Comparison of ENCODE assay signal across 24 cellular contexts in genomic region chr1:106998431-106999002, GRCh38. TPM values are rescaled to one million over a fixed set of nuclear protein-coding genes. Genes with fewer than 3 reads are reported as not detected.
DNase-seq lines count a peak whose midpoint lies in the region; ATAC-seq and TF ChIP-seq lines count a peak whose summit lies in the region.
"Had no signal": no experiment of that assay in that cellular context is flagged by ENCODE, and none has a peak within 500 bp of the region (broad histone marks: within the 10 kb centered on the region; RNA-seq: fewer than 3 reads in every experiment).

No MANE protein-coding gene starts in this region.

- intact Hi-C loops in mucosa of descending colon (cut with DNase I, micrococcal nuclease) = no loop called here

- no peaks in the 10 kb centered on the region for H3K27me3 ChIP-seq in gastroesophageal sphincter
- H3K27me3 ChIP-seq: SJSA1 had no signal

- peak; percentile 98 for ATAC-seq in mucosa of descending colon
- no peak for ATAC-seq in gastroesophageal sphincter
- ATAC-seq: GM12878 had no signal

- TF ChIP-seq POLR2A in gastroesophageal sphincter (IDR thresholded peaks at IDR 0.05) = no peak

- WGBS in gastroesophageal sphincter (ENCODE audit: low coverage in 1 of 2), 2 donors = 66 to 94% methylated on average over 3 of the region's 3 CpGs

- TF ChIP-seq CTCF in LNCaP clone FGC (IDR thresholded peaks at IDR 0.05; ENCODE audit: control insufficient read depth, extremely low read depth, insufficient read depth) (no peak), epithelial cell of esophagus (IDR thresholded peaks at IDR 0.05; ENCODE audit: insufficient read depth, low read depth, low read length, missing control alignments) (no peak), mucosa of descending colon (IDR thresholded peaks at IDR 0.05) (no peak), gastroesophageal sphincter (IDR thresholded peaks at IDR 0.05) (no peak)

- H3K9me3 ChIP-seq in mucosa of descending colon = no peaks in the 10 kb centered on the region
- H3K9me3 ChIP-seq in gastroesophageal sphincter = no peaks in the 10 kb centered on the region
- H3K9me3 ChIP-seq: SJSA1 had no signal

- H3K4me1 ChIP-seq in mucosa of descending colon (ENCODE audit: low read depth) = peaks cover 5% of the 10 kb centered on the region
- H3K4me1 ChIP-seq in gastroesophageal sphincter = no peaks in the 10 kb centered on the region
- H3K4me1 ChIP-seq: SJSA1 had no signal

- H3K27ac ChIP-seq in gastroesophageal sphincter = no peak overlapping the region
- H3K27ac ChIP-seq: HL-60, SJSA1 had no signal

- H3K36me3 ChIP-seq in mucosa of descending colon (ENCODE audit: low read depth) (no peaks in the 10 kb centered on the region), gastroesophageal sphincter (no peaks in the 10 kb centered on the region)
- H3K36me3 ChIP-seq: SJSA1 had no signal

- H3K4me3 ChIP-seq in LNCaP clone FGC (ENCODE audit: low read depth, low read length) = no peak overlapping the region
- peak overlapping the region; percentile 27 for H3K4me3 ChIP-seq in epithelial cell of esophagus (ENCODE audit: low read length)
- H3K4me3 ChIP-seq in mucosa of descending colon = no peak overlapping the region
- H3K4me3 ChIP-seq in gastroesophageal sphincter = no peak overlapping the region
- H3K4me3 ChIP-seq: GM12878, SJSA1 had no signal

- TF ChIP-seq EP300 in gastroesophageal sphincter (IDR thresholded peaks at IDR 0.05) = no peak

- DNase-seq in DMS53 (lab: John Stamatoyannopoulos, UW) (peak; percentile 61), DMS53 treated with DMSO at 0.1 percent for 48 hours (lab: John Stamatoyannopoulos, UW; ENCODE audit: unreplicated experiment) (no peak), LNCaP clone FGC (ENCODE audit: low read depth) (peak; percentile 68), epithelial cell of esophagus (ENCODE audit: low read depth) (peak; percentile 93), mucosa of descending colon (peak in 1 of 3 donors; percentile 24), foreskin melanocyte (no peak), A172 (ENCODE audit: low spot score) (no peak)
- DNase-seq: 8988T; CD4-positive, CD25-positive, alpha-beta regulatory T cell; COR-L47; DMS 273 treated with DMSO at 0.1 percent for 48 hours; EL; IMR-90; NCI-H1048; NCI-H1436; NCI-H1930; NCI-H2171; NCI-H446; NCI-H748 treated with DMSO at 0.1 percent for 48 hours; OCI-M1 had no signal

RNA-seq across cellular contexts. Expression of gene PRMT6, which starts 58.0 kb away (rescaled TPM):
- 10 to 100 TPM in 2 of 3 donors, 1 to 10 TPM in 1; 9.5 to 13.7 (median 12.1) TPM for total RNA-seq in mucosa of descending colon
- total RNA-seq in A172 (2014; rRNA removed; shearing (Covaris generic)) = 3.7 and 4.7 TPM in 2 replicates
- total RNA-seq in gastroesophageal sphincter = 10 to 100 TPM in 3 of 4 donors, 1 to 10 TPM in 1; 7.9 to 14.8 (median 11.4) TPM

Comparison
In these comparisons a context has a peak if more than half of its experiments do, and no peak if none do; other contexts are left out.
1. DNase-seq: peak in DMS53 (single experiment), LNCaP clone FGC (single experiment) and epithelial cell of esophagus (single experiment); none in DMS53 treated with DMSO at 0.1 percent for 48 hours (single experiment), foreskin melanocyte (single experiment) and A172 (single experiment).